Comparison of ENCODE assay signal across 16 cellular contexts in the genomic region with DNA sequence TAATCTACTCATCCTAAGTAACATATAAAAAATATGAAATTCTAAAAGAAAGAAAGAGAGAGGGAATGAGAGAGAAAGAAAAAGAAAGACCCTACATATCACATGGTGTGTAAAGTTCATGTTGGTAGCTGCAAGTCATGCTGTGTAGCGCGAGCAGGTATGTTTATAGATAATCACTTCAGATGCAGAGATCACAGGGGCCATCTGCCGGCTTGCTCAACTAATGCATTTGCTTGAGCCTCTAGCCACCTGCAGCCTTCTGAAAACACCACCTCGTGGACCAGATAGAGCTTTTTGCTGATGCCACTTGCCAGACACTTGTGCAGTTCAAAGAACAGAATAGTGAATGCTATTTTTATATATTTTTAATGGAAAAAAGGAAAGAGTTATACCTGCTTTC. TPM values are rescaled to one million over a fixed set of nuclear protein-coding genes. Genes with fewer than 3 reads are reported as not detected.
DNase-seq lines count a peak whose midpoint lies in the region; ATAC-seq and TF ChIP-seq lines count a peak whose summit lies in the region.
"Had no signal": no experiment of that assay in that cellular context is flagged by ENCODE, and none has a peak within 500 bp of the region (broad histone marks: within the 10 kb centered on the region; RNA-seq: fewer than 3 reads in every experiment).

No MANE protein-coding gene starts in this region.

- intact Hi-C loops in Calu3 (cut with micrococcal nuclease; ENCODE audit: unreplicated experiment), result loop anchor here (2.0 kb wide), 1 partner anchor 64 kb away; no protein-coding TSS in a partner anchor

- H3K27me3 Mint-ChIP-seq in Calu3 (ENCODE audit: unreplicated experiment), result no peaks in the 10 kb centered on the region

- BruUV-seq in Calu3 (replicated peaks; lab: Mats Ljungman, UMichigan), result no TSS peak

- ATAC-seq in HG03095 (IDR thresholded peaks at IDR 0.05; ENCODE audit: unreplicated experiment), result no peak
- ATAC-seq: HCT116; Right ventricle myocardium inferior; stimulated activated effector memory CD8-positive, alpha-beta T cell treated with anti-CD3 and anti-CD28 coated beads, Interleukin-12 subunit alpha, Interleukin-12 subunit beta, amount 100 ng/mL, for 72 hours had no signal

- H3K4me3 Mint-ChIP-seq in Calu3 (ENCODE audit: low read depth, unreplicated experiment), result no peak overlapping the region
- H3K4me3 Mint-ChIP-seq: stimulated activated effector memory CD8-positive, alpha-beta T cell treated with anti-CD3 and anti-CD28 coated beads, Interleukin-12 subunit alpha, Interleukin-12 subunit beta, amount 100 ng/mL, for 72 hours had no signal

- H3K4me3 ChIP-seq in epithelial cell of proximal tubule (ENCODE audit: low read depth, low read length) (no peak overlapping the region), H7 (ENCODE audit: insufficient read depth, low read depth, low read length) (no peak overlapping the region)
- H3K4me3 ChIP-seq: ascending aorta; BLaER1 treated with 17β-estradiol and CSF1 and Interleukin-3, amounts not matched to agents 10 nM and 100 nM; lung; pancreas had no signal

- peak; percentile 39 for DNase-seq in Calu3
- peak; percentile 25 for DNase-seq in NAMALWA (ENCODE audit: low spot score)
- peak; percentile 56 for DNase-seq in NCI-H748 treated with DMSO at 0.1 percent for 48 hours (lab: John Stamatoyannopoulos, UW)
- DNase-seq in epithelial cell of proximal tubule (ENCODE audit: low read depth), result no peak
- no peak for DNase-seq in H7
- no peak for DNase-seq in activated gamma-delta T cell treated with Interleukin-2 at 50 U/mL for 16 hours
- DNase-seq in activated T-cell treated with anti-CD3 and anti-CD28 coated beads, Interleukin-2, amount 50 U/mL, for 48 hours, result no peak
- DNase-seq: head of caudate nucleus, pancreas had no signal

- TF ChIP-seq CTCF in Calu3 (IDR thresholded peaks at IDR 0.05; ENCODE audit: unreplicated experiment) (no peak), epithelial cell of proximal tubule (conservative IDR thresholded peaks at IDR 0.05; ENCODE audit: low read depth, low read length) (peak; percentile 19)

- CTCF ChIA-PET in Calu3 (lab: Charles Lee), result no interaction called here

- no peaks in the 10 kb centered on the region for H3K36me3 Mint-ChIP-seq in Calu3 (ENCODE audit: insufficient read depth, unreplicated experiment)
- H3K36me3 Mint-ChIP-seq: stimulated activated effector memory CD8-positive, alpha-beta T cell treated with anti-CD3 and anti-CD28 coated beads, Interleukin-12 subunit alpha, Interleukin-12 subunit beta, amount 100 ng/mL, for 72 hours had no signal

- H3K36me3 ChIP-seq in H7 (replicated peaks; ENCODE audit: control insufficient read depth, insufficient read depth, low read length), result no peaks in the 10 kb centered on the region
- H3K36me3 ChIP-seq: ascending aorta; BLaER1 treated with 17β-estradiol and CSF1 and Interleukin-3, amounts not matched to agents 10 nM and 100 nM; pancreas had no signal

- H3K27me3 ChIP-seq in H7 (ENCODE audit: control insufficient read depth, insufficient read depth, low read length), result no peaks in the 10 kb centered on the region
- H3K27me3 ChIP-seq: ascending aorta; BLaER1 treated with 17β-estradiol and CSF1 and Interleukin-3, amounts not matched to agents 10 nM and 100 nM; pancreas had no signal

- no peaks in the 10 kb centered on the region for H3K9me3 Mint-ChIP-seq in Calu3 (ENCODE audit: low read depth, unreplicated experiment)

- no peaks in the 10 kb centered on the region for H3K4me1 Mint-ChIP-seq in Calu3 (ENCODE audit: low read depth, unreplicated experiment)
- H3K4me1 Mint-ChIP-seq: stimulated activated effector memory CD8-positive, alpha-beta T cell treated with anti-CD3 and anti-CD28 coated beads, Interleukin-12 subunit alpha, Interleukin-12 subunit beta, amount 100 ng/mL, for 72 hours had no signal

- H3K27ac Mint-ChIP-seq in Calu3 (ENCODE audit: unreplicated experiment), result no peak overlapping the region
- H3K27ac Mint-ChIP-seq: stimulated activated effector memory CD8-positive, alpha-beta T cell treated with anti-CD3 and anti-CD28 coated beads, Interleukin-12 subunit alpha, Interleukin-12 subunit beta, amount 100 ng/mL, for 72 hours had no signal

RNA-seq across cellular contexts. Expression of gene CDH7, which starts 37.6 kb away (rescaled TPM):
- total RNA-seq in Calu3 (2022), result not detected in 2 replicates
- total RNA-seq in epithelial cell of proximal tubule, result not detected in 2 replicates
- total RNA-seq in H7 (2014; rRNA removed; shearing (Covaris generic)), result 0.11 and 0.17 TPM in 2 replicates
- total RNA-seq: ascending aorta, pancreas, Right ventricle myocardium inferior had no signal

Comparison
In these comparisons a context has a peak if more than half of its experiments do, and no peak if none do; other contexts are left out.
1. DNase-seq: peak in Calu3 (single experiment), NAMALWA (single experiment) and NCI-H748 treated with DMSO at 0.1 percent for 48 hours (single experiment); none in epithelial cell of proximal tubule (single experiment), H7 (single experiment), activated gamma-delta T cell treated with Interleukin-2 at 50 U/mL for 16 hours (single experiment) and activated T-cell treated with anti-CD3 and anti-CD28 coated beads, Interleukin-2, amount 50 U/mL, for 48 hours (0 of 2).